In the genomic region with DNA sequence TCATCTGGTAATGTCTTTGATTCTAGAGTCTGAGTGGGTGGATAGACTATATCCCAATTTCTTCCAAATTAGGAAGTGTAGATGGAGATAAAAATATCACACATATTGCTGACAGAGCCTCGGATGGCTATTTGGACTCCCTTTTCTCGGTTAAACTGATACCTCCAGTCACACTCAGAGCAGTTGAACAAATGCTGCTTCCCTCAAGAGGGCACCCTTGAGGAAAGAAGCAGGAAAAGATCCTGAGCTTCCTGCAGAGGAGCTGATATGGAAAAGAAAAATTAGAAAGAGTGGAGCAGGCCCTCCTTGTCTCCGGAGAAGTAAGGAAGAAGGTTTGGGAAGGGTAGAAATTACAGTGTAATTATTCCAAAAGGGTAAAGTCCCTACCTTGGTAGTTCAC, we compare ENCODE assay signal across 14 cellular contexts.
A peak's percentile ranks its signal among the peaks of the same experiment; 100 is the strongest.
DNase-seq lines count a peak whose midpoint lies in the region; ATAC-seq, FAIRE-seq and TF ChIP-seq lines count a peak whose summit lies in the region.
"Had no signal": no experiment of that assay in that cellular context is flagged by ENCODE, and none has a peak within 500 bp of the region (broad histone marks: within the 10 kb centered on the region; RNA-seq: fewer than 3 reads in every experiment).

No MANE protein-coding gene starts in this region.

- H3K4me1 ChIP-seq in pancreas: no peaks in the 10 kb centered on the region
- H3K4me1 ChIP-seq: ascending aorta had no signal

- no peak for FAIRE-seq in pancreas (lab: Jason Lieb, UNC)

- peak in 3 of 4 donors; percentile 45 to 58 (median 55) for ATAC-seq in pancreas
- ATAC-seq: esophagus mucosa, left cardiac atrium had no signal

- peaks cover 0 to 1% (median 0%) of the 10 kb centered on the region in 3 donors for H3K27me3 Mint-ChIP-seq in immature natural killer cell (ENCODE audit: low read depth in 3 of 3)

- no peak overlapping the region for H3K27ac ChIP-seq in pancreas
- H3K27ac ChIP-seq: ascending aorta, thoracic aorta had no signal

- TF ChIP-seq CTCF in pancreas (IDR thresholded peaks at IDR 0.05): no peak
- TF ChIP-seq CTCF in foreskin fibroblast (IDR thresholded peaks at IDR 0.05; ENCODE audit: low read depth, low read length): no peak

- WGBS in pancreas, 2 donors: 27 to 35% methylated on average over 3 of the region's 3 CpGs

- intact Hi-C loops in pancreas (cut with DNase I): no loop called here

- no peaks in the 10 kb centered on the region for H3K9me3 ChIP-seq in pancreas
- H3K9me3 ChIP-seq: ascending aorta, thoracic aorta had no signal

- H3K36me3 ChIP-seq in pancreas: no peaks in the 10 kb centered on the region
- H3K36me3 ChIP-seq: ascending aorta, thoracic aorta had no signal

- H3K4me3 ChIP-seq in pancreas (no peak overlapping the region), foreskin fibroblast (ENCODE audit: low read depth in 1 of 2, low read length in 2 of 2) (no peak overlapping the region)
- H3K4me3 ChIP-seq: ascending aorta, thoracic aorta had no signal

- peaks cover 0 to 14% (median 8%) of the 10 kb centered on the region in 6 donors for H3K9me3 Mint-ChIP-seq in immature natural killer cell

- no peak overlapping the region for H3K27ac Mint-ChIP-seq in immature natural killer cell

- DNase-seq in H4 (ENCODE audit: low spot score) (peak; percentile 31), NCI-H526 (lab: John Stamatoyannopoulos, UW) (peak; percentile 32 to 53), dermis blood vessel endothelial cell (peak; percentile 10), pancreas (peak in 1 of 6 donors; percentile 12), SHP77 (lab: John Stamatoyannopoulos, UW) (no peak), foreskin fibroblast (no peak), immature natural killer cell (no peak)
- DNase-seq: Kasumi-1, left cardiac atrium, posterior cingulate gyrus, T1000 had no signal

- H3K27me3 ChIP-seq in pancreas: no peaks in the 10 kb centered on the region
- H3K27me3 ChIP-seq: ascending aorta had no signal

- no peak overlapping the region for H3K4me3 Mint-ChIP-seq in immature natural killer cell

- H3K4me1 Mint-ChIP-seq in immature natural killer cell: no peaks in the 10 kb centered on the region

- H3K36me3 Mint-ChIP-seq in immature natural killer cell: no peaks in the 10 kb centered on the region

Comparison
In these comparisons a context has a peak if more than half of its experiments do, and no peak if none do; other contexts are left out.
1. DNase-seq: peak in H4 (single experiment), NCI-H526 (2 of 2) and dermis blood vessel endothelial cell (single experiment); none in SHP77 (0 of 2), foreskin fibroblast (0 of 2) and immature natural killer cell (0 of 3).